ENCODE assay signal across 22 cellular contexts in genomic region chr16:1740234-1740633, GRCh38.
"Had no signal": no experiment of that assay in that cellular context is flagged by ENCODE, and none has a peak within 500 bp of the region (broad histone marks: within the 10 kb centered on the region; RNA-seq: fewer than 3 reads in every experiment).

No MANE protein-coding gene starts in this region.

- DNase-seq: KBM-7, MV-4-11, NCI-H1048, NCI-H1105, NCI-H1417 treated with DMSO at 0.1 percent for 48 hours, NCI-H146, NCI-H1694 treated with DMSO at 0.1 percent for 48 hours, NCI-H1930, NCI-H2081, NCI-H2107, NCI-H226, NCI-H446, NCI-H510A, NCI-H524 treated with DMSO at 0.1 percent for 48 hours, NCI-H69, NCI-H774, SHP77 treated with DMSO at 0.1 percent for 48 hours, SJCRH30, T-helper 1 cell had no signal

- H3K9me3 ChIP-seq: SJCRH30 had no signal

- H3K27me3 ChIP-seq: SJCRH30 had no signal

- H3K27ac ChIP-seq: RWPE1, SJCRH30 had no signal

- H3K4me3 ChIP-seq: SJCRH30 had no signal

- H3K36me3 ChIP-seq: SJCRH30 had no signal

- ATAC-seq: Panc1, SK-N-SH treated with all-trans-retinoic acid at 6 μM for 48 hours had no signal
